In the genomic region with DNA sequence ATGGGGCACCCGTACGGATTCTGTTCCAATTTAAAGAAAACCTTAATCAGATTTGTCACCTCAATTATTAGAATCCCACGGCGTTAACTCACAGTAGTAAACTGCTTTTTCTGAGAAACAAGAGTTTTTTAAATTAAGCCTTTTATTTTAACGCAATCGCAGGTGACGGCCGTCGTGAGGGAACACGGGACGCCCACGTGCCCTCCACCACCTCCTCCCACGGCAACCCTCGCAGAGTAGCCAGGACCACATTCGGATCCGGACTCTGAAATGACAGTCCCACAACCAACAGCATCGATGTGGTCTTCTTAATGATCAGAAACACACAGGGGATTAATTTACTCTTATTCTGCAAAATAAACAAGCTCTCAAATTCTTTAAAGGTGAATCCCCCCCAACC, we compare ENCODE assay signal across 23 cellular contexts. TPM values are rescaled to one million over a fixed set of nuclear protein-coding genes. Genes with fewer than 3 reads are reported as not detected.
DNase-seq lines count a peak whose midpoint lies in the region; ATAC-seq, FAIRE-seq and TF ChIP-seq lines count a peak whose summit lies in the region.
"Had no signal": no experiment of that assay in that cellular context is flagged by ENCODE, and none has a peak within 500 bp of the region (broad histone marks: within the 10 kb centered on the region; RNA-seq: fewer than 3 reads in every experiment).

No MANE protein-coding gene starts in this region.

- H3K27me3 Mint-ChIP-seq in chondrocyte (ENCODE audit: low read depth): no peaks in the 10 kb centered on the region
- H3K27me3 Mint-ChIP-seq in stimulated activated naive B cell treated with anti-CD40 and anti-IgM and Interleukin-4, amounts not matched to agents 10 μg/mL and 1 μg/mL and 100 μg/mL, for 72 hours: no peaks in the 10 kb centered on the region
- H3K27me3 Mint-ChIP-seq: CD4-positive, alpha-beta memory T cell had no signal

- peaks cover 85% of the 10 kb centered on the region for H4K20me1 ChIP-seq in BLaER1
- no peaks in the 10 kb centered on the region for H4K20me1 ChIP-seq in OCI-LY7 (ENCODE audit: insufficient read depth, low read length)

- peak overlapping the region; percentile 82 for H3K27ac ChIP-seq in BLaER1
- H3K27ac ChIP-seq in OCI-LY7 (ENCODE audit: low read depth, low read length, poor library complexity, severe bottlenecking): no peak overlapping the region

- no peak for FAIRE-seq in GM12891 (lab: Jason Lieb, UNC)
- FAIRE-seq: G401.6, H54 had no signal

- TF ChIP-seq CTCF in OCI-LY7 (conservative IDR thresholded peaks at IDR 0.05; ENCODE audit: low read length) (no peak), chondrocyte (IDR thresholded peaks at IDR 0.05) (no peak)

- BruUV-seq in OCI-LY7 (replicated peaks; lab: Mats Ljungman, UMichigan): no TSS peak

- H3K79me2 ChIP-seq in OCI-LY7 (ENCODE audit: insufficient read depth, low read depth, low read length): peaks cover 40% of the 10 kb centered on the region; the same call in 1 of the 2 replicates

- no peak overlapping the region for H3K4me3 ChIP-seq in BLaER1
- H3K4me3 ChIP-seq in OCI-LY7 (ENCODE audit: low read depth, low read length, poor library complexity, severe bottlenecking): no peak overlapping the region
- H3K4me3 ChIP-seq: MG63 had no signal

- no peak overlapping the region for H2AFZ ChIP-seq in OCI-LY7 (ENCODE audit: low read length)

- H3K9ac ChIP-seq in BLaER1: peak overlapping the region; percentile 57

- H3K4me2 ChIP-seq in BLaER1 (peak overlapping the region; percentile 91), OCI-LY7 (ENCODE audit: low read length) (peak overlapping the region; percentile 96; the same call in 1 of the 2 replicates)

- H3K9me2 ChIP-seq in OCI-LY7 (ENCODE audit: insufficient read depth, low read length): no peaks in the 10 kb centered on the region

- peaks cover 13% of the 10 kb centered on the region for H3K4me1 Mint-ChIP-seq in chondrocyte (ENCODE audit: low read depth)
- H3K4me1 Mint-ChIP-seq in stimulated activated naive B cell treated with anti-CD40 and anti-IgM and Interleukin-4, amounts not matched to agents 10 μg/mL and 1 μg/mL and 100 μg/mL, for 72 hours: peaks cover 63 to 83% of the 10 kb centered on the region in 2 donors

- peaks cover 20% of the 10 kb centered on the region; the same call in 1 of the 2 replicates for H3K27me3 ChIP-seq in BLaER1
- H3K27me3 ChIP-seq: MG63 had no signal

- H3K4me1 ChIP-seq in BLaER1 (peaks cover 94% of the 10 kb centered on the region), OCI-LY7 (ENCODE audit: insufficient read depth, low read length, poor library complexity, severe bottlenecking) (peaks cover 80% of the 10 kb centered on the region)

- no peak overlapping the region for H3K27ac Mint-ChIP-seq in chondrocyte (ENCODE audit: unreplicated experiment)
- H3K27ac Mint-ChIP-seq in stimulated activated naive B cell treated with anti-CD40 and anti-IgM and Interleukin-4, amounts not matched to agents 10 μg/mL and 1 μg/mL and 100 μg/mL, for 72 hours: peak overlapping the region; percentile 97

- H3K9me3 ChIP-seq in BLaER1: peaks cover 20% of the 10 kb centered on the region
- no peaks in the 10 kb centered on the region for H3K9me3 ChIP-seq in OCI-LY7 (ENCODE audit: low read length)
- H3K9me3 ChIP-seq: MG63 had no signal

- no peak for TF ChIP-seq POLR2A in GM12891 (IDR thresholded peaks at IDR 0.05; ENCODE audit: low read depth, low read length)

- H3K4me3 Mint-ChIP-seq in chondrocyte (ENCODE audit: unreplicated experiment): no peak overlapping the region
- H3K4me3 Mint-ChIP-seq in stimulated activated naive B cell treated with anti-CD40 and anti-IgM and Interleukin-4, amounts not matched to agents 10 μg/mL and 1 μg/mL and 100 μg/mL, for 72 hours: peak overlapping the region in 1 of 2 donors; percentile 76
- H3K4me3 Mint-ChIP-seq: CD4-positive, alpha-beta memory T cell had no signal

- peaks cover 10% of the 10 kb centered on the region for H3K36me3 Mint-ChIP-seq in chondrocyte (ENCODE audit: low read depth)
- peaks cover 70 to 74% of the 10 kb centered on the region in 2 donors for H3K36me3 Mint-ChIP-seq in stimulated activated naive B cell treated with anti-CD40 and anti-IgM and Interleukin-4, amounts not matched to agents 10 μg/mL and 1 μg/mL and 100 μg/mL, for 72 hours

- no peaks in the 10 kb centered on the region for H3K9me3 Mint-ChIP-seq in chondrocyte (ENCODE audit: low read depth)
- H3K9me3 Mint-ChIP-seq in stimulated activated naive B cell treated with anti-CD40 and anti-IgM and Interleukin-4, amounts not matched to agents 10 μg/mL and 1 μg/mL and 100 μg/mL, for 72 hours: no peaks in the 10 kb centered on the region

- POLR2A ChIA-PET in OCI-LY7 (lab: Charles Lee): interaction anchor here (0.5 kb wide), 1 partner anchor 1071 kb away, joined by 3 read pairs; no protein-coding TSS in a partner anchor

- CTCF ChIA-PET in OCI-LY7 (lab: Charles Lee; ENCODE audit: unreplicated experiment): interaction anchor here (0.8 kb wide), 1 partner anchor 63 kb away, joined by 3 read pairs; no protein-coding TSS in a partner anchor

- H3K36me3 ChIP-seq in BLaER1 (peaks cover 45% of the 10 kb centered on the region), OCI-LY7 (ENCODE audit: insufficient read depth, low read length) (peaks cover 64% of the 10 kb centered on the region)

- intact Hi-C loops in OCI-LY7 (cut with micrococcal nuclease; ENCODE audit: unreplicated experiment): no loop called here

- no peak for ATAC-seq in stimulated activated naive B cell treated with anti-CD40 and anti-IgM and Interleukin-4, amounts not matched to agents 10 μg/mL and 1 μg/mL and 100 μg/mL, for 72 hours (replicated peaks)
- ATAC-seq in HG03196 (IDR thresholded peaks at IDR 0.05; ENCODE audit: unreplicated experiment): no peak
- ATAC-seq in HG03432 (IDR thresholded peaks at IDR 0.05; ENCODE audit: unreplicated experiment): no peak
- ATAC-seq: Panc1 had no signal

- DNase-seq in OCI-LY7 (ENCODE audit: low spot score) (no peak), chondrocyte (ENCODE audit: low spot score) (peak; percentile 67), GM12891 (ENCODE audit: insufficient read length, low spot score) (no peak)
- DNase-seq in stimulated activated naive B cell treated with anti-CD40 and anti-IgM and Interleukin-4, amounts not matched to agents 10 μg/mL and 1 μg/mL and 100 μg/mL, for 72 hours: no peak
- DNase-seq: C1 segment of cervical spinal cord; CD4-positive, alpha-beta memory T cell; COR-L47; DMS53; KG1; MG63; NCI-H2029; NCI-H226; NCI-H510A; NCI-H69; SHP77 treated with DMSO at 0.1 percent for 48 hours; SW 1271 had no signal

TF ChIP-seq in GM12891, 5 proteins besides CTCF, POLR2A, EP300 and RAD21:
- no peak for TF ChIP-seq PAX5 (IDR thresholded peaks at IDR 0.05; ENCODE audit: insufficient read depth, low read length, severe bottlenecking)

RNA-seq across cellular contexts. Expression of gene GPR146, which starts 22.0 kb away (rescaled TPM):
- 0.62 and 0.95 TPM in 2 replicates for total RNA-seq in OCI-LY7 (2014; rRNA removed; shearing (Covaris generic))
- total RNA-seq in OCI-LY7 (2022) (0.77 and 3.3 TPM in 2 replicates), chondrocyte (1.4 to 4.4 TPM (median 3.8 TPM) in 3 replicates)
- polyA plus RNA-seq in GM12891 (2012; ENCODE audit: low read depth, missing spikeins): 3.0 TPM

RNA-seq across cellular contexts. Expression of gene CYP2W1, which starts 39.4 kb away (rescaled TPM):
- 0.31 TPM in 1 of 2 replicates, not detected in the other for total RNA-seq in OCI-LY7 (2014; rRNA removed; shearing (Covaris generic))
- total RNA-seq in OCI-LY7 (2022) (1.3 and 1.5 TPM in 2 replicates), chondrocyte (not detected in 3 replicates)
- not detected for polyA plus RNA-seq in GM12891 (2012; ENCODE audit: low read depth, missing spikeins)
- total RNA-seq: A172; CD4-positive, alpha-beta memory T cell had no signal
- polyA plus RNA-seq: CD4-positive, alpha-beta memory T cell had no signal

RNA-seq across cellular contexts. Expression of gene COX19, which starts 47.0 kb away (rescaled TPM):
- total RNA-seq in OCI-LY7 (2014; rRNA removed; shearing (Covaris generic)): 20.3 and 23.2 TPM in 2 replicates
- total RNA-seq in OCI-LY7 (2022): 43.1 and 45.7 TPM in 2 replicates
- 9.2 to 9.6 TPM (median 9.5 TPM) in 3 replicates for total RNA-seq in chondrocyte
- 6.2 TPM for polyA plus RNA-seq in GM12891 (2012; ENCODE audit: low read depth, missing spikeins)
